Comparison of ENCODE assay signal across 8 cellular contexts in the genomic region with DNA sequence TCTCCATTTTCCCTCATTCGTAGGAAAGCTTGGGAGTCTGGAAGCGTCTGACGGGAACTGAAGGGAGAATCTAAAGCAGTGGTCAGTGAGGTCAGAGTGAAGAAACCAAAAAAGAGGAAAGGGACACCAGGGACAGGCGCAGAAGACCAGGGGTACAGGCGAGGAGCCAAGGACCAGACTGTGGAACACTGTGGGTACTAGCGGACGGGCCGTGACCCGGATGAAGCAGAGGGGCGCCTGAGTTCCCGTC. TPM values are rescaled to one million over a fixed set of nuclear protein-coding genes. Genes with fewer than 3 reads are reported as not detected.
DNase-seq lines count a peak whose midpoint lies in the region; ATAC-seq, FAIRE-seq and TF ChIP-seq lines count a peak whose summit lies in the region.

No MANE protein-coding gene starts in this region.

- DNase-seq in GM12891 (ENCODE audit: insufficient read length, low spot score) (no peak), SJSA1 (ENCODE audit: low read depth in 1 of 2, low spot score in 2 of 2) (no peak), fibroblast of mammary gland (ENCODE audit: low read depth) (no peak), gastrocnemius medialis (no peak), NOMO-1 treated with DMSO at 0.1 percent for 48 hours (lab: John Stamatoyannopoulos, UW; ENCODE audit: unreplicated experiment) (no peak), NCI-H1417 treated with DMSO at 0.1 percent for 48 hours (lab: John Stamatoyannopoulos, UW) (no peak)

- no peaks in the 10 kb centered on the region for H3K27me3 ChIP-seq in SJSA1 (replicated peaks)
- no peaks in the 10 kb centered on the region for H3K27me3 ChIP-seq in gastrocnemius medialis

- ATAC-seq in gastrocnemius medialis (no peak), GM21619 (IDR thresholded peaks at IDR 0.05; ENCODE audit: unreplicated experiment) (no peak), GM18873 (IDR thresholded peaks at IDR 0.05; ENCODE audit: low FRiP score, unreplicated experiment) (no peak)

- peaks cover 11% of the 10 kb centered on the region for H3K36me3 ChIP-seq in SJSA1
- peaks cover 0 to 4% of the 10 kb centered on the region in 2 donors for H3K36me3 ChIP-seq in gastrocnemius medialis

- TF ChIP-seq POLR2A in GM12891 (IDR thresholded peaks at IDR 0.05; ENCODE audit: low read depth, low read length), result no peak
- TF ChIP-seq POLR2A in gastrocnemius medialis (IDR thresholded peaks at IDR 0.05), result no peak

- H3K4me3 ChIP-seq in SJSA1, result peak overlapping the region; percentile 95
- H3K4me3 ChIP-seq in fibroblast of mammary gland (ENCODE audit: control insufficient read depth, low read depth, low read length), result peak overlapping the region; percentile 99
- peak overlapping the region; percentile 88 to 95 (median 90) for H3K4me3 ChIP-seq in gastrocnemius medialis

- in situ Hi-C loops in gastrocnemius medialis (cut with MboI; ENCODE audit: low sequenced_read_pairs in 4 of 4), result no loop called here

- FAIRE-seq in GM12891 (lab: Jason Lieb, UNC), result peak; percentile 88

- TF ChIP-seq CTCF in fibroblast of mammary gland (conservative IDR thresholded peaks at IDR 0.05; ENCODE audit: control insufficient read depth, insufficient read depth, low read depth, low read length), result no peak
- no peak for TF ChIP-seq CTCF in gastrocnemius medialis (IDR thresholded peaks at IDR 0.05 in 4 of 5, conservative IDR thresholded peaks at IDR 0.05 in 1 of 5)

- intact Hi-C loops in gastrocnemius medialis (cut with DNase I; ENCODE audit: low total_unique reads), result loop anchor here (5.0 kb wide), 2 partner anchors 34 to 99 kb away; a partner anchor contains a TSS

- peak overlapping the region; percentile 100 for H3K27ac ChIP-seq in SJSA1
- H3K27ac ChIP-seq in gastrocnemius medialis, result peak overlapping the region; percentile 93 to 99 (median 96)

- H3K9me3 ChIP-seq in SJSA1 (replicated peaks) (no peaks in the 10 kb centered on the region), gastrocnemius medialis (no peaks in the 10 kb centered on the region)

- peaks cover 25% of the 10 kb centered on the region for H3K4me1 ChIP-seq in SJSA1 (replicated peaks)
- peaks cover 16 to 28% of the 10 kb centered on the region in 2 donors for H3K4me1 ChIP-seq in gastrocnemius medialis

TF ChIP-seq in GM12891, 5 proteins besides CTCF, POLR2A, EP300 and RAD21:
- TF ChIP-seq SPI1 (IDR thresholded peaks at IDR 0.05; ENCODE audit: low read depth, low read length) (0 out of 2 replicates have a peak, but pooled peaks have one; percentile 20), TAF1 (IDR thresholded peaks at IDR 0.05; ENCODE audit: low read depth, low read length) (no peak), POLR2AphosphoS5 (IDR thresholded peaks at IDR 0.05; ENCODE audit: low read depth, low read length) (0 out of 2 replicates have a peak, but pooled peaks have one; percentile 4)

RNA-seq across cellular contexts. Expression of a gene that starts 0.2 kb away (rescaled TPM):
- polyA plus RNA-seq in GM12891 (2012; ENCODE audit: low read depth, missing spikeins), result 43.0 TPM
- total RNA-seq in SJSA1 (2014; rRNA removed; shearing (Covaris generic)), result 69.7 and 86.0 TPM in 2 replicates
- 10 to 100 TPM; 14.4 to 26.9 (median 24.6) TPM for total RNA-seq in gastrocnemius medialis

RNA-seq across cellular contexts. Expression of a gene that starts 0.6 kb away (rescaled TPM):
- polyA plus RNA-seq in GM12891 (2012; ENCODE audit: low read depth, missing spikeins), result 2.8 TPM
- 3.2 and 5.4 TPM in 2 replicates for total RNA-seq in SJSA1 (2014; rRNA removed; shearing (Covaris generic))
- total RNA-seq in gastrocnemius medialis, result 1 to 10 TPM; 1.5 to 4.6 (median 3.3) TPM

RNA-seq across cellular contexts. Expression of a gene that starts 34.7 kb away (rescaled TPM):
- 0.50 TPM for polyA plus RNA-seq in GM12891 (2012; ENCODE audit: low read depth, missing spikeins)
- total RNA-seq in SJSA1 (2014; rRNA removed; shearing (Covaris generic)), result 0.21 and 1.1 TPM in 2 replicates
- total RNA-seq in gastrocnemius medialis, result not detected

RNA-seq across cellular contexts. Expression of a gene that starts 35.2 kb away (rescaled TPM):
- 104 TPM for polyA plus RNA-seq in GM12891 (2012; ENCODE audit: low read depth, missing spikeins)
- total RNA-seq in SJSA1 (2014; rRNA removed; shearing (Covaris generic)), result 61.7 and 94.8 TPM in 2 replicates
- total RNA-seq in gastrocnemius medialis, result 100 to 1,000 TPM in 1 of 4 donors, 10 to 100 TPM in 3; 59.6 to 102 (median 91.6) TPM

RNA-seq across cellular contexts. Expression of a gene that starts 47.0 kb away (rescaled TPM):
- polyA plus RNA-seq in GM12891 (2012; ENCODE audit: low read depth, missing spikeins), result 14.4 TPM
- total RNA-seq in SJSA1 (2014; rRNA removed; shearing (Covaris generic)), result 3.7 and 11.9 TPM in 2 replicates
- 10 to 100 TPM in 3 of 4 donors, 1 to 10 TPM in 1; 7.9 to 22.3 (median 18.8) TPM for total RNA-seq in gastrocnemius medialis
